Comparison of ENCODE assay signal across 8 cellular contexts in the genomic region with DNA sequence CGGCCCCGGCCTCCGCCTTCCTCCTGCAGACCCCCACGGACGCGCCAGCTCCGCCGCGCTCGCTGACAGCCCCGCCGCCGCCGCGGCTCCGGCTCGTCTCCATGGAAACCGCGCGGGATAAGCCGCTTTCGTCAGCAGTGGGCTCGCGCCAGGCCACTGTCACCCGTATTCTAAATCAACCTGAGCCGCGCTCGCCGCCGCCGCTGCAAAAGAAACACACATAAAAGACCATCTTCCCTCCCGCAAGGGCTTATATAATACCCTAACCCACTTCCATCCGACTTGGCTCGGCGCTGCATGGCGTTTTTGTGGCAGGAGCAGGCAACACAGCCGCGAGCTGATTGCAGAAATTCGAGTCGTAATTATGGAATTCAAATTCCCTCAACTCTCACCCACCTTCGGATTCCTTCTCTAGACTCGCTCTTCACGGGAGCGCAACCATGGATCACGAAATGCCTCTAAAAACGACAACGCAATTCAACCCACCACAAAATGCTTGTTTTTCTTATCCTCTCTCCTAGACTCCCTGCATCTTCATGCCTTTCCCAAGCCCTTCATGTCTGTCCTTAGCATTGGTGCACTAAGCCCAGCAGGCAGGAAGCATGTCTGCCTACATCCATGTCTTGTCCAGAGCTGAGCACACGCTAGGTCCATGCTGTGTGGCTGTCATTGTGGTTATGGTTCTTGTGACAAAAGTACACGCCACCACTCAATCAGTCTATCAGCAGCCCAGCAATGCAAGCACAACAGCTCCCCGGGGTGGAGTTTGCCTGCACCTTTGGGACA. TPM values are rescaled to one million over a fixed set of nuclear protein-coding genes. Genes with fewer than 3 reads are reported as not detected.
DNase-seq lines count a peak whose midpoint lies in the region; ATAC-seq and TF ChIP-seq lines count a peak whose summit lies in the region.

A gene with protein sequence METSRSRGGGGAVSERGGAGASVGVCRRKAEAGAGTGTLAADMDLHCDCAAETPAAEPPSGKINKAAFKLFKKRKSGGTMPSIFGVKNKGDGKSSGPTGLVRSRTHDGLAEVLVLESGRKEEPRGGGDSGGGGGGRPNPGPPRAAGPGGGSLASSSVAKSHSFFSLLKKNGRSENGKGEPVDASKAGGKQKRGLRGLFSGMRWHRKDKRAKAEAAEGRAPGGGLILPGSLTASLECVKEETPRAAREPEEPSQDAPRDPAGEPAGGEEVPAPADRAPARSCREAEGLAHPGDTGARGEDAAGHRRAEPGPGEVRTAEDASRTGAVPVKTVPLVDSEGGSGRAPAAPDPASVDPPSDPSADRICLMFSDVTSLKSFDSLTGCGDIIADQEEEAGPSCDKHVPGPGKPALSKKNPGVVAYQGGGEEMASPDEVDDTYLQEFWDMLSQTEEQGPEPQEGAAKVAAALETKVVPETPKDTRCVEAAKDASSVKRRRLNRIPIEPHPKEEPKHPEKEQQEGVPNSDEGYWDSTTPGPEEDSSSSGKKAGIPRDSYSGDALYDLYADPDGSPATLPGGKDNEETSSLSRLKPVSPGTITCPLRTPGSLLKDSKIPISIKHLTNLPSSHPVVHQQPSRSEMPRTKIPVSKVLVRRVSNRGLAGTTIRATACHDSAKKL (minus strand): TSS at position 772 of the 786 bp plus-strand sequence. CDS start 669 bp downstream, at position 103.

- peaks cover 0 to 11% (median 6%) of the 10 kb centered on the region in 3 experiments; a peak in 4 of 7 replicates for H3K36me3 Mint-ChIP-seq in H9 (ENCODE audit: insufficient read depth in 1 of 3, low read depth in 3 of 3)
- peaks cover 3 to 6% of the 10 kb centered on the region in 2 donors for H3K36me3 Mint-ChIP-seq in activated T-cell treated with anti-CD3 and anti-CD28 coated beads, Interleukin-2, amount 50 U/mL, for 72 hours (ENCODE audit: insufficient read depth in 2 of 2)

- H3K23ac ChIP-seq in H9 (ENCODE audit: insufficient read length, low read depth, low read length) = no peak within 1 kb of the TSS

- ATAC-seq in activated T-cell treated with anti-CD3 and anti-CD28 coated beads, Interleukin-2, amount 50 U/mL, for 72 hours (replicated peaks in 1 of 2) = peak in 1 of 2 donors; percentile 30
- ATAC-seq in left cardiac atrium (peak; percentile 37 to 44), HG03045 (IDR thresholded peaks at IDR 0.05; ENCODE audit: unreplicated experiment) (no peak)

- peaks cover 30% of the 10 kb centered on the region for H3K27me3 ChIP-seq in H9 (ENCODE audit: insufficient read depth, low read length)

- H3K27ac Mint-ChIP-seq in H9 = no peak within 1 kb of the TSS
- peak within 1 kb of the TSS; percentile 20 for H3K27ac Mint-ChIP-seq in activated T-cell treated with anti-CD3 and anti-CD28 coated beads, Interleukin-2, amount 50 U/mL, for 72 hours

- no peak within 1 kb of the TSS for H2BK5ac ChIP-seq in H9 (ENCODE audit: insufficient read length, low read length)

- H2BK15ac ChIP-seq in H9 (ENCODE audit: low read depth, low read length) = no peak within 1 kb of the TSS

- no peak within 1 kb of the TSS for H3K9ac ChIP-seq in H9 (ENCODE audit: extremely low read depth, insufficient read length, low read length)

- H2BK120ac ChIP-seq in H9 (ENCODE audit: low read depth, low read length, poor library complexity, severe bottlenecking) = no peak within 1 kb of the TSS

- no peaks in the 10 kb centered on the region for H3K79me2 ChIP-seq in H9 (ENCODE audit: insufficient read depth, low read length)

- peak within 1 kb of the TSS; percentile 73 to 93 for H3K4me3 Mint-ChIP-seq in H9
- peak within 1 kb of the TSS; percentile 77 to 81 for H3K4me3 Mint-ChIP-seq in activated T-cell treated with anti-CD3 and anti-CD28 coated beads, Interleukin-2, amount 50 U/mL, for 72 hours

- peak within 1 kb of the TSS; percentile 67 for H3K4me2 ChIP-seq in H9 (ENCODE audit: insufficient read depth, insufficient read length, low read length)

- H2AFZ ChIP-seq in H9 (ENCODE audit: low read length) = no peak within 1 kb of the TSS

- H4K91ac ChIP-seq in H9 (ENCODE audit: insufficient read length, low read depth, low read length) = no peak within 1 kb of the TSS

- peaks cover 70% of the 10 kb centered on the region for H3K27me3 Mint-ChIP-seq in H9 (ENCODE audit: low read depth)
- peaks cover 73% of the 10 kb centered on the region for H3K27me3 Mint-ChIP-seq in activated T-cell treated with anti-CD3 and anti-CD28 coated beads, Interleukin-2, amount 50 U/mL, for 72 hours (ENCODE audit: low read depth)

- H3K56ac ChIP-seq in H9 (ENCODE audit: insufficient read length, low read depth, low read length) = no peak within 1 kb of the TSS

- no peak within 1 kb of the TSS for H2AK5ac ChIP-seq in H9 (ENCODE audit: insufficient read length, low read length)

- no peak within 1 kb of the TSS for H4K5ac ChIP-seq in H9 (ENCODE audit: insufficient read length, low read depth, low read length)

- H3K23me2 ChIP-seq in H9 (ENCODE audit: insufficient read length, low read depth, low read length, poor library complexity, severe bottlenecking) = peaks cover 17% of the 10 kb centered on the region

- H3K18ac ChIP-seq in H9 (ENCODE audit: insufficient read length, low read depth, low read length) = no peak within 1 kb of the TSS

- H2BK12ac ChIP-seq in H9 (ENCODE audit: insufficient read length, low read depth, low read length) = no peak within 1 kb of the TSS

- no CpG with 5 or more reads among the region's 50 CpGs for WGBS in H9 (ENCODE audit: extremely low coverage, insufficient read length, low lambda C conversion rate)

- DNase-seq in AG10803 (ENCODE audit: low read depth) (peak; percentile 4), H9 (no peak), left cardiac atrium (peak; percentile 44), retinal pigment epithelial cell (ENCODE audit: low read depth) (peak; percentile 3), SIG-M5 (lab: John Stamatoyannopoulos, UW) (no peak)
- DNase-seq in activated T-cell treated with anti-CD3 and anti-CD28 coated beads, Interleukin-2, amount 50 U/mL, for 72 hours = peak; percentile 16 to 17
- DNase-seq in activated effector memory CD4-positive, alpha-beta T cell treated with Interleukin-2 at 50 U/mL for 16 hours = no peak

- H3K4me3 ChIP-seq in AG10803 (ENCODE audit: low read length) (peak within 1 kb of the TSS; percentile 24), retinal pigment epithelial cell (ENCODE audit: low read length) (peak within 1 kb of the TSS; percentile 34)

- H3K4me1 ChIP-seq in H9 (ENCODE audit: insufficient read depth, low read length) = peaks cover 7% of the 10 kb centered on the region; the same call in 1 of the 2 replicates

- H3K9me3 ChIP-seq in H9 (ENCODE audit: control insufficient read depth, low read depth, low read length) = no peaks in the 10 kb centered on the region

- no peak for TF ChIP-seq CTCF in AG10803 (conservative IDR thresholded peaks at IDR 0.05; ENCODE audit: low read length)
- no peak for TF ChIP-seq CTCF in H9 (conservative IDR thresholded peaks at IDR 0.05)
- TF ChIP-seq CTCF in retinal pigment epithelial cell (conservative IDR thresholded peaks at IDR 0.05; ENCODE audit: low read depth, low read length) = no peak

- no peak within 1 kb of the TSS for H4K8ac ChIP-seq in H9 (replicated peaks; ENCODE audit: insufficient read length, low read depth, low read length)

- H3K14ac ChIP-seq in H9 (ENCODE audit: insufficient read depth, low read length) = no peak within 1 kb of the TSS; the same call in 1 of the 2 replicates

- H3K4ac ChIP-seq in H9 (ENCODE audit: low read depth, low read length) = no peak within 1 kb of the TSS

- H3K27ac ChIP-seq in H9 (ENCODE audit: insufficient read length, low read depth, low read length) = no peak within 1 kb of the TSS

- no peaks in the 10 kb centered on the region for H3K79me1 ChIP-seq in H9 (ENCODE audit: insufficient read depth, low read depth, low read length, poor library complexity, severe bottlenecking)

- no peaks in the 10 kb centered on the region for H4K20me1 ChIP-seq in H9 (ENCODE audit: control insufficient read depth, insufficient read depth, insufficient read length)

- H3K9me3 Mint-ChIP-seq in H9 = peaks cover 5 to 10% of the 10 kb centered on the region in 2 experiments; a peak in 4 of 5 replicates
- no peaks in the 10 kb centered on the region for H3K9me3 Mint-ChIP-seq in activated T-cell treated with anti-CD3 and anti-CD28 coated beads, Interleukin-2, amount 50 U/mL, for 72 hours

- H3T11ph ChIP-seq in H9 (ENCODE audit: low read length) = no peak within 1 kb of the TSS

- H3K4me1 Mint-ChIP-seq in H9 = peaks cover 35 to 37% of the 10 kb centered on the region in 2 experiments
- H3K4me1 Mint-ChIP-seq in activated T-cell treated with anti-CD3 and anti-CD28 coated beads, Interleukin-2, amount 50 U/mL, for 72 hours (ENCODE audit: low read depth) = peaks cover 12% of the 10 kb centered on the region

- intact Hi-C loops in left cardiac atrium (cut with DNase I) = no loop called here

- H2BK20ac ChIP-seq in H9 (ENCODE audit: low read depth, low read length, poor library complexity, severe bottlenecking) = no peak within 1 kb of the TSS

RNA-seq across cellular contexts. Expression of the gene that starts here (rescaled TPM):
- total RNA-seq in H9 (2021) (0.02 and 0.04 TPM in 2 replicates), left cardiac atrium (not detected)
- total RNA-seq in activated T-cell treated with anti-CD3 and anti-CD28 coated beads, Interleukin-2, amount 50 U/mL, for 72 hours = under 1 TPM in 1 of 2 donors, not detected in 1; 0.02 TPM

Comparison
In these comparisons a context has a peak if more than half of its experiments do, and no peak if none do; other contexts are left out.
1. Peak in DNase-seq in activated T-cell treated with anti-CD3 and anti-CD28 coated beads, Interleukin-2, amount 50 U/mL, for 72 hours; RNA of the gene not detected or under 1 TPM.
2. Peak in DNase-seq and ATAC-seq in left cardiac atrium; RNA of the gene not detected or under 1 TPM.
3. DNase-seq: peak in AG10803 (single experiment) and retinal pigment epithelial cell (single experiment); none in H9 (single experiment), SIG-M5 (single experiment) and activated effector memory CD4-positive, alpha-beta T cell treated with Interleukin-2 at 50 U/mL for 16 hours (single experiment).